In the genomic region with DNA sequence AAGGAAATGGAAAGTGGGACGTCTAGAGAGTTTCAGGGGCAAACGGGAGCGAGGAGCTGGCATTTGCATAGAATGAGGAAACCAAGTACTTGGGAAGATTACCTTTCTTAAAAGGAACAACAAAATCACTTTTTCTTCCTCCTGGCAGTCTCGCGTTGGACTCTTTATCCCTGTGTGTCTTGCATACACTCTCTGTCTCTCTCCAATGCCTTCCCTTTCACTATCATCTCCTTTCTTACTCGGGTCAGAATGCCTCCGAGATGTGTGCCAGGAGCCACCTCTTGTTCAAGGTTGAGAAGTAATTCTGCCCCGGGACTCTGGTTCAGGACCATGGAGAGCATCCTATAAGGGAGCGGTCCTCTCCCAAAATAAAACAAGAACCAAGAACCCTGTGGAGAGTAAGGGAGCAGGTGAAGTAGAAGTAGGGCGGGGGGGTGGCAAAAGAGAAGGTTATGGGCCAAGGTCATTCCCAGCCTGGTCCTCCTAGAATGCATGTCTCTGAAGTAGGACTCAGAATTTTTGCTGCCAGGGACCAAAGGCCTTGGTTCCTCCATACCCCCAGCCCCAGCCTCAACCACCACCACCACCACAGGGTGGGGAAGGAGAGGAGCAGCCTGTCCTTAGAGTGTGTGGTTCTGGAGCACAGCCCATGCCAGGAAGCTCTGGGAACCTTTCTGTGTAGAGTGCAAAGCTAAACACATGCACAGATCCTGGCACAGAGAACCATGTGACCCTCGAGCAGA, we compare ENCODE assay signal across 10 cellular contexts.
DNase-seq lines count a peak whose midpoint lies in the region; ATAC-seq, FAIRE-seq and TF ChIP-seq lines count a peak whose summit lies in the region.
"Had no signal": no experiment of that assay in that cellular context is flagged by ENCODE, and none has a peak within 500 bp of the region (broad histone marks: within the 10 kb centered on the region; RNA-seq: fewer than 3 reads in every experiment).

No MANE protein-coding gene starts in this region.

- no peaks in the 10 kb centered on the region for H3K9me3 ChIP-seq in osteoblast (ENCODE audit: low read depth, low read length)

- TF ChIP-seq CTCF in NB4 (IDR thresholded peaks at IDR 0.05; ENCODE audit: low read depth, low read length) (no peak), osteoblast (IDR thresholded peaks at IDR 0.05; ENCODE audit: extremely low read depth, low read depth, low read length) (no peak)

- H2AFZ ChIP-seq in osteoblast (ENCODE audit: low read length): no peak overlapping the region

- POLR2A ChIA-PET in activated CD4-positive, alpha-beta T cell treated with anti-CD3 and anti-CD28 coated beads for 36 hours (lab: Charles Lee): interaction anchor here (0.6 kb wide), 1 partner anchor 62 kb away, joined by 6 read pairs; no protein-coding TSS in a partner anchor

- H4K20me1 ChIP-seq in osteoblast (ENCODE audit: insufficient read depth, low read length): no peaks in the 10 kb centered on the region

- H3K27ac ChIP-seq in osteoblast (ENCODE audit: low read depth, low read length): no peak overlapping the region

- ATAC-seq in activated CD4-positive, alpha-beta T cell treated with anti-CD3 and anti-CD28 coated beads for 36 hours: no peak
- ATAC-seq in HG02884 (IDR thresholded peaks at IDR 0.05; ENCODE audit: unreplicated experiment): no peak
- ATAC-seq: Panc1 had no signal

- no peaks in the 10 kb centered on the region for H3K36me3 ChIP-seq in osteoblast (ENCODE audit: insufficient read depth, low read length)

- H3K27me3 ChIP-seq in osteoblast (ENCODE audit: insufficient read depth, low read length): peaks cover 54% of the 10 kb centered on the region

- H3K79me2 ChIP-seq in osteoblast (ENCODE audit: insufficient read depth, low read length): no peaks in the 10 kb centered on the region

- no peaks in the 10 kb centered on the region for H3K4me1 ChIP-seq in osteoblast (ENCODE audit: insufficient read depth, low read length)

- DNase-seq in activated CD4-positive, alpha-beta T cell treated with anti-CD3 and anti-CD28 coated beads for 36 hours: peak; percentile 49
- DNase-seq in activated CD4-positive, alpha-beta T cell treated with anti-CD3 and anti-CD28 coated beads for 4 hours: no peak
- DNase-seq in NB4 (ENCODE audit: low read depth) (peak; percentile 53), dermis blood vessel endothelial cell (peak; percentile 54), osteoblast (ENCODE audit: insufficient read length, low spot score, missing footprints) (peak; percentile 76), frontal cortex (ENCODE audit: low spot score in 2 of 2) (no peak), NCI-H187 (lab: John Stamatoyannopoulos, UW) (no peak)

- H3K36me3 Mint-ChIP-seq in activated CD4-positive, alpha-beta T cell treated with anti-CD3 and anti-CD28 coated beads for 36 hours (ENCODE audit: low read depth): no peaks in the 10 kb centered on the region

- no peak for TF ChIP-seq POLR2A in NB4 (IDR thresholded peaks at IDR 0.05; ENCODE audit: extremely low read depth, insufficient read length)

- H3K4me3 ChIP-seq in NB4 (ENCODE audit: low read depth, low read length) (no peak overlapping the region), osteoblast (ENCODE audit: insufficient read depth, low read length) (no peak overlapping the region)

- no peak for FAIRE-seq in frontal cortex (lab: Jason Lieb, UNC)

- H3K4me2 ChIP-seq in osteoblast (ENCODE audit: insufficient read depth, low read length): no peak overlapping the region

- no peaks in the 10 kb centered on the region for H3K9me3 Mint-ChIP-seq in activated CD4-positive, alpha-beta T cell treated with anti-CD3 and anti-CD28 coated beads for 36 hours (ENCODE audit: low read depth)

- H3K4me3 Mint-ChIP-seq in activated CD4-positive, alpha-beta T cell treated with anti-CD3 and anti-CD28 coated beads for 36 hours: no peak overlapping the region
- H3K4me3 Mint-ChIP-seq: nephron had no signal

- intact Hi-C loops in activated CD4-positive, alpha-beta T cell treated with anti-CD3 and anti-CD28 coated beads for 36 hours (cut with DNase I, micrococcal nuclease): loop anchor here in 1 of 2 experiments (2.0 kb wide), 1 partner anchor 19 kb away; no protein-coding TSS in a partner anchor

- CTCF ChIA-PET in activated CD4-positive, alpha-beta T cell treated with anti-CD3 and anti-CD28 coated beads for 36 hours (lab: Charles Lee): no interaction called here

- no peaks in the 10 kb centered on the region for H3K4me1 Mint-ChIP-seq in activated CD4-positive, alpha-beta T cell treated with anti-CD3 and anti-CD28 coated beads for 36 hours

- no peak overlapping the region for H3K27ac Mint-ChIP-seq in activated CD4-positive, alpha-beta T cell treated with anti-CD3 and anti-CD28 coated beads for 36 hours
- H3K27ac Mint-ChIP-seq: nephron had no signal

- H3K27me3 Mint-ChIP-seq in activated CD4-positive, alpha-beta T cell treated with anti-CD3 and anti-CD28 coated beads for 36 hours: peaks cover 57% of the 10 kb centered on the region

Comparison
In these comparisons a context has a peak if more than half of its experiments do, and no peak if none do; other contexts are left out.
1. DNase-seq: peak in activated CD4-positive, alpha-beta T cell treated with anti-CD3 and anti-CD28 coated beads for 36 hours (single experiment), NB4 (single experiment), dermis blood vessel endothelial cell (single experiment) and osteoblast (single experiment); none in activated CD4-positive, alpha-beta T cell treated with anti-CD3 and anti-CD28 coated beads for 4 hours (0 of 2), frontal cortex (0 of 2) and NCI-H187 (0 of 2).